ENCODE assay signal across 23 cellular contexts in genomic region chr12:82963961-82964360, GRCh38.
DNase-seq lines count a peak whose midpoint lies in the region; ATAC-seq and TF ChIP-seq lines count a peak whose summit lies in the region.
"Had no signal": no experiment of that assay in that cellular context is flagged by ENCODE, and none has a peak within 500 bp of the region (broad histone marks: within the 10 kb centered on the region; RNA-seq: fewer than 3 reads in every experiment).

No MANE protein-coding gene starts in this region.

- no peak for TF ChIP-seq CTCF in astrocyte of the cerebellum (IDR thresholded peaks at IDR 0.05; ENCODE audit: low read depth, low read length, missing control alignments)

- no peak for ATAC-seq in HG02885 (IDR thresholded peaks at IDR 0.05; ENCODE audit: poor library complexity, unreplicated experiment)
- ATAC-seq: heart left ventricle, left lung, mucosa of descending colon had no signal

- H3K27ac ChIP-seq in thymus (ENCODE audit: low read depth) = peak overlapping the region; percentile 42
- H3K27ac ChIP-seq: heart left ventricle, left lung, SK-N-MC, tibial artery, WERI-Rb-1 had no signal

- 85% methylated on average over 3 of the region's 3 CpGs for WGBS in thymus

- H3K36me3 ChIP-seq in thymus (ENCODE audit: control insufficient read depth, insufficient read depth) = no peaks in the 10 kb centered on the region
- H3K36me3 ChIP-seq: heart left ventricle, left lung, tibial artery, WERI-Rb-1 had no signal

- no peak overlapping the region for H3K4me3 ChIP-seq in astrocyte of the cerebellum (ENCODE audit: low read depth, low read length)
- no peak overlapping the region for H3K4me3 ChIP-seq in thymus (ENCODE audit: low read length)
- H3K4me3 ChIP-seq: heart left ventricle, left lung, mucosa of descending colon, SK-N-MC, tibial artery had no signal

- H3K4me1 ChIP-seq in thymus (ENCODE audit: control insufficient read depth, insufficient read depth, low read length) = no peaks in the 10 kb centered on the region
- H3K4me1 ChIP-seq: tibial artery had no signal

- in situ Hi-C loops in astrocyte of the cerebellum (cut with HindIII; ENCODE audit: low sequenced_read_pairs) = no loop called here

- H3K27me3 ChIP-seq in thymus (ENCODE audit: control insufficient read depth, insufficient read depth) = no peaks in the 10 kb centered on the region
- H3K27me3 ChIP-seq: heart left ventricle, left lung, tibial artery had no signal

- DNase-seq in NCI-H146 (lab: John Stamatoyannopoulos, UW) = peak; percentile 9
- DNase-seq in NCI-H146 treated with DMSO at 0.1 percent for 48 hours (lab: John Stamatoyannopoulos, UW; ENCODE audit: unreplicated experiment) = no peak
- peak; percentile 11 for DNase-seq in astrocyte of the cerebellum (ENCODE audit: low read depth)
- DNase-seq in medulla oblongata (ENCODE audit: extremely low spot score) = peak; percentile 26
- no peak for DNase-seq in NCI-H82 (lab: John Stamatoyannopoulos, UW)
- no peak for DNase-seq in nucleus accumbens (lab: John Stamatoyannopoulos, UW)
- DNase-seq: activated CD4-positive, alpha-beta T cell treated with anti-CD3 and anti-CD28 coated beads, Interleukin-2, amount 50 U/mL, for 1 hour; activated naive CD8-positive, alpha-beta T cell treated with anti-CD3 and anti-CD28 coated beads, Interleukin-2, amount 10 ng/mL, durations not matched to agents 7 days and 5 days; Caco-2; dermis blood vessel endothelial cell; heart left ventricle; HFFc6; left lung; mucosa of descending colon; MV-4-11; NCI-H524 treated with DMSO at 0.1 percent for 48 hours; small intestine; stimulated activated naive CD4-positive, alpha-beta T cell; tibial artery; WERI-Rb-1 had no signal

- no peaks in the 10 kb centered on the region for H3K9me3 ChIP-seq in thymus (ENCODE audit: control insufficient read depth)
- H3K9me3 ChIP-seq: Caco-2, heart left ventricle, left lung, mucosa of descending colon, tibial artery had no signal

Comparison
In these comparisons a context has a peak if more than half of its experiments do, and no peak if none do; other contexts are left out.
1. DNase-seq: peak in NCI-H146 (single experiment), astrocyte of the cerebellum (single experiment) and medulla oblongata (single experiment); none in NCI-H146 treated with DMSO at 0.1 percent for 48 hours (single experiment), NCI-H82 (single experiment) and nucleus accumbens (0 of 56).